Comparison of ENCODE assay signal across 15 cellular contexts in genomic region chr20:41242807-41243206, GRCh38.
"Had no signal": no experiment of that assay in that cellular context is flagged by ENCODE, and none has a peak within 500 bp of the region (broad histone marks: within the 10 kb centered on the region; RNA-seq: fewer than 3 reads in every experiment).

No MANE protein-coding gene starts in this region.

- H3K9me3 ChIP-seq: adrenal gland, heart left ventricle, sigmoid colon, thoracic aorta had no signal

- H3K27ac Mint-ChIP-seq: memory B cell; nephron progenitor cell; stimulated activated naive CD8-positive, alpha-beta T cell treated with anti-CD3 and anti-CD28 coated beads, Interleukin-15, Interleukin-2, amounts not matched to agents 100 ng/mL and 50 ng/mL, for 24 hours had no signal

- ATAC-seq: activated T-cell treated with anti-CD3 and anti-CD28 coated beads, Interleukin-2, amount 50 U/mL, for 4 hours; heart left ventricle had no signal

- H3K9me3 Mint-ChIP-seq: activated T-cell treated with anti-CD3 and anti-CD28 coated beads, Interleukin-2, amount 50 U/mL, for 4 hours; memory B cell; nephron progenitor cell; stimulated activated naive CD8-positive, alpha-beta T cell treated with anti-CD3 and anti-CD28 coated beads, Interleukin-15, Interleukin-2, amounts not matched to agents 100 ng/mL and 50 ng/mL, for 24 hours had no signal

- H3K4me3 Mint-ChIP-seq: activated T-cell treated with anti-CD3 and anti-CD28 coated beads, Interleukin-2, amount 50 U/mL, for 4 hours; memory B cell; nephron progenitor cell; stimulated activated naive CD8-positive, alpha-beta T cell treated with anti-CD3 and anti-CD28 coated beads, Interleukin-15, Interleukin-2, amounts not matched to agents 100 ng/mL and 50 ng/mL, for 24 hours had no signal

- DNase-seq: activated CD4-positive, alpha-beta T cell treated with anti-CD3 and anti-CD28 coated beads for 4 hours; activated gamma-delta T cell treated with Interleukin-2 at 50 U/mL for 16 hours; activated T-cell treated with anti-CD3 and anti-CD28 coated beads, Interleukin-2, amount 50 U/mL, for 4 hours; adrenal gland; caudate nucleus; effector CD8-positive, alpha-beta T cell; heart left ventricle; nephron progenitor cell; sigmoid colon; stimulated activated CD4-positive, alpha-beta T cell treated with anti-CD3 and anti-CD28 coated beads, Interleukin-12 subunit alpha, Interleukin-12 subunit beta, amount 100 ng/mL, for 4 hours; T1000 had no signal

- H3K27me3 ChIP-seq: adrenal gland, heart left ventricle, sigmoid colon had no signal

- H3K4me3 ChIP-seq: adrenal gland, coronary artery, heart left ventricle, sigmoid colon, thoracic aorta had no signal

- H3K36me3 ChIP-seq: adrenal gland, heart left ventricle, sigmoid colon, thoracic aorta had no signal

- H3K27me3 Mint-ChIP-seq: memory B cell; stimulated activated naive CD8-positive, alpha-beta T cell treated with anti-CD3 and anti-CD28 coated beads, Interleukin-15, Interleukin-2, amounts not matched to agents 100 ng/mL and 50 ng/mL, for 24 hours had no signal
